1 cellular context compared by ENCODE assay signal in the genomic region with DNA sequence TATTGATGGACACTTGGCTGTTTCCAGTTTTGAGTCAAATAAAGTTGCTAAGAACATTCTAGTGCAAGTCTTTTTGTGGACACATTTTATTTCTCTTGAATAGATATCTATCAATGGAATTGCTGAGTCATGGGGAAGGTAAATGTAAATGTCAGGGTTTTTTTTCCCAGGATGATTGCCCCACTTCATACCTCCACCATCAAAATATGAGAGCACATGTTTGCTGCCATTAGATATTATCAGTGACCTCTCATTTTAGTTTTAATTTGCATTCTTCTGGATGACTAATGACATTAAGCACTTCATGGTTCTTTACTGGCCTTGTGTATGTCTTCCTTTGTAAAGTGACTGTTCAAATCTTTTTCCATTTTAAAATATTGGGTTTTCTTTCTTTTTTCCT.
A peak's percentile ranks its signal among the peaks of the same experiment; 100 is the strongest.
TF ChIP-seq lines count a peak whose summit lies in the region.

No MANE protein-coding gene starts in this region.

TF ChIP-seq in A549, 52 proteins besides CTCF, POLR2A, EP300 and RAD21 (continued from another document):
- TF ChIP-seq BHLHE40 (IDR thresholded peaks at IDR 0.05; ENCODE audit: low read depth, low read length): no peak
- no peak for TF ChIP-seq RARB (CRISPR knock-in tag; IDR thresholded peaks at IDR 0.05)
- no peak for TF ChIP-seq EHMT2 (IDR thresholded peaks at IDR 0.05; ENCODE audit: low read depth)
- no peak for TF ChIP-seq MYC (IDR thresholded peaks at IDR 0.05; ENCODE audit: borderline replicate concordance, low read length)
- peak; percentile 95 for TF ChIP-seq NFE2L2 (conservative IDR thresholded peaks at IDR 0.05; ENCODE audit: low read length)
- no peak for TF ChIP-seq FOXS1 (CRISPR knock-in tag; IDR thresholded peaks at IDR 0.05)
- TF ChIP-seq, protein P1, sequence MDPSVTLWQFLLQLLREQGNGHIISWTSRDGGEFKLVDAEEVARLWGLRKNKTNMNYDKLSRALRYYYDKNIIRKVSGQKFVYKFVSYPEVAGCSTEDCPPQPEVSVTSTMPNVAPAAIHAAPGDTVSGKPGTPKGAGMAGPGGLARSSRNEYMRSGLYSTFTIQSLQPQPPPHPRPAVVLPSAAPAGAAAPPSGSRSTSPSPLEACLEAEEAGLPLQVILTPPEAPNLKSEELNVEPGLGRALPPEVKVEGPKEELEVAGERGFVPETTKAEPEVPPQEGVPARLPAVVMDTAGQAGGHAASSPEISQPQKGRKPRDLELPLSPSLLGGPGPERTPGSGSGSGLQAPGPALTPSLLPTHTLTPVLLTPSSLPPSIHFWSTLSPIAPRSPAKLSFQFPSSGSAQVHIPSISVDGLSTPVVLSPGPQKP (IDR thresholded peaks at IDR 0.05; ENCODE audit: low read depth, low read length): no peak
- TF ChIP-seq CBX2 (IDR thresholded peaks at IDR 0.05; ENCODE audit: borderline replicate concordance, low read depth): no peak
- no peak for TF ChIP-seq CHD4 (IDR thresholded peaks at IDR 0.05; ENCODE audit: borderline replicate concordance)
- TF ChIP-seq TFCP2L1 (CRISPR knock-in tag; IDR thresholded peaks at IDR 0.05): no peak
- TF ChIP-seq CBX8 (IDR thresholded peaks at IDR 0.05): no peak
- no peak for TF ChIP-seq HOXB5 (CRISPR knock-in tag; IDR thresholded peaks at IDR 0.05)
- TF ChIP-seq NPAS2 (CRISPR knock-in tag; IDR thresholded peaks at IDR 0.05; ENCODE audit: borderline replicate concordance): no peak
- TF ChIP-seq FOSB (CRISPR knock-in tag; IDR thresholded peaks at IDR 0.05): no peak
